Comparison of ENCODE assay signal across 32 cellular contexts in genomic region chr12:54629925-54630324, GRCh38. TPM values are rescaled to one million over a fixed set of nuclear protein-coding genes. Genes with fewer than 3 reads are reported as not detected.
"Had no signal": no experiment of that assay in that cellular context is flagged by ENCODE, and none has a peak within 500 bp of the region (broad histone marks: within the 10 kb centered on the region; RNA-seq: fewer than 3 reads in every experiment).

No MANE protein-coding gene starts in this region.

- H3K4me1 ChIP-seq: SJCRH30 had no signal

- H3K36me3 ChIP-seq: MG63, SJCRH30 had no signal

- H3K4me3 ChIP-seq: K562, MG63, PC-9, SJCRH30, SK-N-MC had no signal

- H2AFZ ChIP-seq: PC-9 had no signal

- H3K4me2 ChIP-seq: PC-9 had no signal

- H3K27ac ChIP-seq: PC-9, RWPE1, SJCRH30, SK-N-MC had no signal

- H3K9me3 ChIP-seq: MG63, SJCRH30 had no signal

- DNase-seq: Kasumi-1, KG1, MG63, NCI-H1048, NCI-H1092 treated with DMSO at 0.1 percent for 48 hours, NCI-H1105 treated with DMSO at 0.1 percent for 48 hours, NCI-H1417, NCI-H1436, NCI-H146, NCI-H1694, NCI-H187, NCI-H2029, NCI-H2081, NCI-H2171, NCI-H226, NCI-H446 treated with DMSO at 0.1 percent for 48 hours, NCI-H510A, NCI-H524 treated with DMSO at 0.1 percent for 48 hours, NCI-H526 treated with DMSO at 0.1 percent for 48 hours, NCI-H774, PC-9, SHP77, SIG-M5, SJCRH30 had no signal

RNA-seq across cellular contexts. Expression of gene LACRT, which starts 4.8 kb away (rescaled TPM):
- total RNA-seq: K562, M059J, OCI-LY7, PC-9, Right ventricle myocardium inferior, RPMI7951, SJCRH30, SK-MEL-5 had no signal
- polyA plus RNA-seq: K562 had no signal

RNA-seq across cellular contexts. Expression of gene DCD, which starts 18.2 kb away (rescaled TPM):
- total RNA-seq: K562, M059J, OCI-LY7, PC-9, Right ventricle myocardium inferior, RPMI7951, SJCRH30, SK-MEL-5 had no signal
- polyA plus RNA-seq: K562 had no signal

RNA-seq across cellular contexts. Expression of gene PPP1R1A, which starts 41.5 kb away (rescaled TPM):
- total RNA-seq: K562, M059J, OCI-LY7, PC-9, RPMI7951, SJCRH30, SK-MEL-5 had no signal
- polyA plus RNA-seq: K562 had no signal
